ENCODE assay signal across 1 cellular context in the genomic region with DNA sequence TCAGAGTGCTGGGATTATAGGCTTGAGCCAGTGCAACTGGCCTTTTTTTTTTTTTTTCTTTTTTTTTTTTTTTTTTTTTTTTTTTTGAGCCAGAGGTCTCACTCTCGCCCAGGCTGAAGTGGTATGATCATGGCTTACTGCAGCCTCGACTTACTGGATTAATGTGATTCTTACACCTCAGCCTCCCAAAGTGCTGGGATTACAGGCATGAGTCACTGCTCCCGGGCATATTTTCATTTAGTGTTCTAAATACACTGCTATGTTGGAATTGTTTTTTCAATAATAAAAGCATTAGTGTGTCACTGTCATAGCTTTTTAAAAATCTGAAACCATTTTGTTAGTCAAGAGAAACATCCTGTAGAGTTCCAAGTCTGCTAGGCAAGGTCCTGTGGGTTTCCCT.
TF ChIP-seq lines count a peak whose summit lies in the region.

No MANE protein-coding gene starts in this region.

TF ChIP-seq in endothelial cell of umbilical vein, 7 proteins besides CTCF, POLR2A, EP300 and RAD21:
- TF ChIP-seq EZH2 (IDR thresholded peaks at IDR 0.05; ENCODE audit: borderline replicate concordance, low read depth, low read length, severe bottlenecking) (no peak), JUN (IDR thresholded peaks at IDR 0.05; ENCODE audit: borderline replicate concordance, insufficient read depth, insufficient read length, low read depth) (no peak), MYC (IDR thresholded peaks at IDR 0.05; ENCODE audit: low read depth, low read length) (no peak), POLR2AphosphoS5 (IDR thresholded peaks at IDR 0.05; ENCODE audit: insufficient read depth, low read depth, low read length) (no peak), FOS (IDR thresholded peaks at IDR 0.05; ENCODE audit: borderline replicate concordance, insufficient read depth, low read length) (no peak), GATA2 (IDR thresholded peaks at IDR 0.05; ENCODE audit: insufficient read depth, insufficient read length, low read depth, low read length) (no peak)
- TF ChIP-seq, protein P1, sequence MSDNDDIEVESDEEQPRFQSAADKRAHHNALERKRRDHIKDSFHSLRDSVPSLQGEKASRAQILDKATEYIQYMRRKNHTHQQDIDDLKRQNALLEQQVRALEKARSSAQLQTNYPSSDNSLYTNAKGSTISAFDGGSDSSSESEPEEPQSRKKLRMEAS (IDR thresholded peaks at IDR 0.05; ENCODE audit: insufficient read depth, insufficient read length): no peak
